Comparison of ENCODE assay signal across 1 cellular context in genomic region chr1:234478481-234479309, GRCh38.
A peak's percentile ranks its signal among the peaks of the same experiment; 100 is the strongest.
TF ChIP-seq lines count a peak whose summit lies in the region.

A gene with protein sequence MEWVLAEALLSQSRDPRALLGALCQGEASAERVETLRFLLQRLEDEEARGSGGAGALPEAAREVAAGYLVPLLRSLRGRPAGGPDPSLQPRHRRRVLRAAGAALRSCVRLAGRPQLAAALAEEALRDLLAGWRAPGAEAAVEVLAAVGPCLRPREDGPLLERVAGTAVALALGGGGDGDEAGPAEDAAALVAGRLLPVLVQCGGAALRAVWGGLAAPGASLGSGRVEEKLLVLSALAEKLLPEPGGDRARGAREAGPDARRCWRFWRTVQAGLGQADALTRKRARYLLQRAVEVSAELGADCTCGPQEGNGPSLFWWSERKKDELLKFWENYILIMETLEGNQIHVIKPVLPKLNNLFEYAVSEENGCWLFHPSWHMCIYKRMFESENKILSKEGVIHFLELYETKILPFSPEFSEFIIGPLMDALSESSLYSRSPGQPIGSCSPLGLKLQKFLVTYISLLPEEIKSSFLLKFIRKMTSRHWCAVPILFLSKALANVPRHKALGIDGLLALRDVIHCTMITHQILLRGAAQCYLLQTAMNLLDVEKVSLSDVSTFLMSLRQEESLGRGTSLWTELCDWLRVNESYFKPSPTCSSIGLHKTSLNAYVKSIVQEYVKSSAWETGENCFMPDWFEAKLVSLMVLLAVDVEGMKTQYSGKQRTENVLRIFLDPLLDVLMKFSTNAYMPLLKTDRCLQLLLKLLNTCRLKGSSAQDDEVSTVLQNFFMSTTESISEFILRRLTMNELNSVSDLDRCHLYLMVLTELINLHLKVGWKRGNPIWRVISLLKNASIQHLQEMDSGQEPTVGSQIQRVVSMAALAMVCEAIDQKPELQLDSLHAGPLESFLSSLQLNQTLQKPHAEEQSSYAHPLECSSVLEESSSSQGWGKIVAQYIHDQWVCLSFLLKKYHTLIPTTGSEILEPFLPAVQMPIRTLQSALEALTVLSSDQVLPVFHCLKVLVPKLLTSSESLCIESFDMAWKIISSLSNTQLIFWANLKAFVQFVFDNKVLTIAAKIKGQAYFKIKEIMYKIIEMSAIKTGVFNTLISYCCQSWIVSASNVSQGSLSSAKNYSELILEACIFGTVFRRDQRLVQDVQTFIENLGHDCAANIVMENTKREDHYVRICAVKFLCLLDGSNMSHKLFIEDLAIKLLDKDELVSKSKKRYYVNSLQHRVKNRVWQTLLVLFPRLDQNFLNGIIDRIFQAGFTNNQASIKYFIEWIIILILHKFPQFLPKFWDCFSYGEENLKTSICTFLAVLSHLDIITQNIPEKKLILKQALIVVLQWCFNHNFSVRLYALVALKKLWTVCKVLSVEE (N-terminal part only) (minus strand): TSS chr1:234479179. CDS start chr1:234479103, 76 bp downstream.

TF ChIP-seq in HepG2, 621 proteins besides CTCF, POLR2A, EP300 and RAD21 (continued from another document and continues in another):
- TF ChIP-seq, protein P1, sequence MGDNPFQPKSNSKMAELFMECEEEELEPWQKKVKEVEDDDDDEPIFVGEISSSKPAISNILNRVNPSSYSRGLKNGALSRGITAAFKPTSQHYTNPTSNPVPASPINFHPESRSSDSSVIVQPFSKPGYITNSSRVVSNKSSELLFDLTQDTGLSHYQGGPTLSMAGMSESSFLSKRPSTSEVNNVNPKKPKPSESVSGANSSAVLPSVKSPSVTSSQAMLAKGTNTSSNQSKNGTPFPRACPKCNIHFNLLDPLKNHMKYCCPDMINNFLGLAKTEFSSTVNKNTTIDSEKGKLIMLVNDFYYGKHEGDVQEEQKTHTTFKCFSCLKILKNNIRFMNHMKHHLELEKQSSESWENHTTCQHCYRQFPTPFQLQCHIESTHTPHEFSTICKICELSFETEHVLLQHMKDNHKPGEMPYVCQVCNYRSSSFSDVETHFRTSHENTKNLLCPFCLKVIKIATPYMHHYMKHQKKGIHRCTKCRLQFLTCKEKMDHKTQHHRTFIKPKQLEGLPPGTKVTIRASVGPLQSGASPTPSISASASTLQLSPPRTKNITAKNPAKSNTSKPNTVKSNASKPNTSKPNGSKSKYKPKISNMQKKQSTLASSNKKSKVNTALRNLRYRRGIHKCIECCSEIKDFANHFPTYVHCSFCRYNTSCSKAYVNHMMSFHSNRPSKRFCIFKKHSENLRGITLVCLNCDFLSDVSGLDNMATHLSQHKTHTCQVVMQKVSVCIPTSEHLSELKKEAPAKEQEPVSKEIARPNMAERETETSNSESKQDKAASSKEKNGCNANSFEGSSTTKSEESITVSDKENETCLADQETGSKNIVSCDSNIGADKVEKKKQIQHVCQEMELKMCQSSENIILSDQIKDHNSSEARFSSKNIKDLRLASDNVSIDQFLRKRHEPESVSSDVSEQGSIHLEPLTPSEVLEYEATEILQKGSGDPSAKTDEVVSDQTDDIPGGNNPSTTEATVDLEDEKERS (CRISPR knock-in tag; IDR thresholded peaks at IDR 0.05): no peak
- TF ChIP-seq DR1 (CRISPR knock-in tag; IDR thresholded peaks at IDR 0.05) (no peak), ZNF234 (CRISPR knock-in tag; conservative IDR thresholded peaks at IDR 0.05) (no peak), ZNF777 (CRISPR knock-in tag; IDR thresholded peaks at IDR 0.05) (peak; percentile 96), SRSF9 (IDR thresholded peaks at IDR 0.05; ENCODE audit: borderline replicate concordance, insufficient read depth, low read depth, low read length, poor library complexity, severe bottlenecking) (no peak), PHF21A (CRISPR knock-in tag; IDR thresholded peaks at IDR 0.05) (peak; percentile 50; the same call in 1 of the 2 replicates), SYNCRIP (IDR thresholded peaks at IDR 0.05; ENCODE audit: insufficient read depth, low read depth, low read length) (no peak), HIVEP1 (CRISPR knock-in tag; IDR thresholded peaks at IDR 0.05) (no peak), NBN (conservative IDR thresholded peaks at IDR 0.05) (no peak), ZNF207 (IDR thresholded peaks at IDR 0.05; ENCODE audit: borderline replicate concordance) (no peak), ZNF790 (CRISPR knock-in tag; IDR thresholded peaks at IDR 0.05; ENCODE audit: borderline replicate concordance) (no peak), ZSCAN12 (CRISPR knock-in tag; IDR thresholded peaks at IDR 0.05) (peak; percentile 74; the same call in 1 of the 2 replicates), MZF1 (CRISPR knock-in tag; IDR thresholded peaks at IDR 0.05; ENCODE audit: borderline replicate concordance) (no peak), ZBTB10 (CRISPR knock-in tag; IDR thresholded peaks at IDR 0.05; ENCODE audit: borderline replicate concordance) (no peak; the same call in 1 of the 2 replicates), SKI (IDR thresholded peaks at IDR 0.05; ENCODE audit: partially characterized antibody) (peak; percentile 40), SIX1 (CRISPR knock-in tag; IDR thresholded peaks at IDR 0.05; ENCODE audit: borderline replicate concordance) (no peak), PHB2 (IDR thresholded peaks at IDR 0.05; ENCODE audit: partially characterized antibody) (no peak), MAX (IDR thresholded peaks at IDR 0.05) (peak; percentile 91), PITX1 (CRISPR knock-in tag; IDR thresholded peaks at IDR 0.05) (no peak), KAT8 (CRISPR knock-in tag; IDR thresholded peaks at IDR 0.05) (no peak; the same call in 1 of the 2 replicates), ZFY (CRISPR knock-in tag; IDR thresholded peaks at IDR 0.05) (peak; percentile 78; the same call in 1 of the 2 replicates), ZBTB38 (CRISPR knock-in tag; IDR thresholded peaks at IDR 0.05) (peak; percentile 23; the same call in 1 of the 2 replicates), MED1 (CRISPR knock-in tag; IDR thresholded peaks at IDR 0.05) (peak; percentile 18; the same call in 1 of the 2 replicates), TFDP1 (CRISPR knock-in tag; IDR thresholded peaks at IDR 0.05; ENCODE audit: borderline replicate concordance) (peak; percentile 45; the same call in 1 of the 2 replicates), ZNF891 (CRISPR knock-in tag; IDR thresholded peaks at IDR 0.05) (peak; percentile 50; the same call in 1 of the 2 replicates), HNRNPLL (IDR thresholded peaks at IDR 0.05; ENCODE audit: low read depth, low read length, poor library complexity, severe bottlenecking) (peak; percentile 94), KMT2A (CRISPR knock-in tag; IDR thresholded peaks at IDR 0.05) (no peak), IKZF1 (IDR thresholded peaks at IDR 0.05) (no peak), MXD4 (CRISPR knock-in tag; IDR thresholded peaks at IDR 0.05) (no peak), ZNF20 (CRISPR knock-in tag; IDR thresholded peaks at IDR 0.05) (no peak), THYN1 (CRISPR knock-in tag; IDR thresholded peaks at IDR 0.05; ENCODE audit: borderline replicate concordance, low read depth) (no peak), E2F2 (CRISPR knock-in tag; IDR thresholded peaks at IDR 0.05; ENCODE audit: borderline replicate concordance) (0 out of 2 replicates have a peak, but pooled peaks have one; percentile 1), MIER3 (CRISPR knock-in tag; IDR thresholded peaks at IDR 0.05; ENCODE audit: borderline replicate concordance) (no peak), KDM5B (CRISPR knock-in tag; IDR thresholded peaks at IDR 0.05; ENCODE audit: borderline replicate concordance) (peak; percentile 73; the same call in 1 of the 2 replicates)
- TF ChIP-seq, protein P2, sequence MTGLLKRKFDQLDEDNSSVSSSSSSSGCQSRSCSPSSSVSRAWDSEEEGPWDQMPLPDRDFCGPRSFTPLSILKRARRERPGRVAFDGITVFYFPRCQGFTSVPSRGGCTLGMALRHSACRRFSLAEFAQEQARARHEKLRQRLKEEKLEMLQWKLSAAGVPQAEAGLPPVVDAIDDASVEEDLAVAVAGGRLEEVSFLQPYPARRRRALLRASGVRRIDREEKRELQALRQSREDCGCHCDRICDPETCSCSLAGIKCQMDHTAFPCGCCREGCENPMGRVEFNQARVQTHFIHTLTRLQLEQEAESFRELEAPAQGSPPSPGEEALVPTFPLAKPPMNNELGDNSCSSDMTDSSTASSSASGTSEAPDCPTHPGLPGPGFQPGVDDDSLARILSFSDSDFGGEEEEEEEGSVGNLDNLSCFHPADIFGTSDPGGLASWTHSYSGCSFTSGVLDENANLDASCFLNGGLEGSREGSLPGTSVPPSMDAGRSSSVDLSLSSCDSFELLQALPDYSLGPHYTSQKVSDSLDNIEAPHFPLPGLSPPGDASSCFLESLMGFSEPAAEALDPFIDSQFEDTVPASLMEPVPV (CRISPR knock-in tag; IDR thresholded peaks at IDR 0.05): no peak
- TF ChIP-seq, protein P3, sequence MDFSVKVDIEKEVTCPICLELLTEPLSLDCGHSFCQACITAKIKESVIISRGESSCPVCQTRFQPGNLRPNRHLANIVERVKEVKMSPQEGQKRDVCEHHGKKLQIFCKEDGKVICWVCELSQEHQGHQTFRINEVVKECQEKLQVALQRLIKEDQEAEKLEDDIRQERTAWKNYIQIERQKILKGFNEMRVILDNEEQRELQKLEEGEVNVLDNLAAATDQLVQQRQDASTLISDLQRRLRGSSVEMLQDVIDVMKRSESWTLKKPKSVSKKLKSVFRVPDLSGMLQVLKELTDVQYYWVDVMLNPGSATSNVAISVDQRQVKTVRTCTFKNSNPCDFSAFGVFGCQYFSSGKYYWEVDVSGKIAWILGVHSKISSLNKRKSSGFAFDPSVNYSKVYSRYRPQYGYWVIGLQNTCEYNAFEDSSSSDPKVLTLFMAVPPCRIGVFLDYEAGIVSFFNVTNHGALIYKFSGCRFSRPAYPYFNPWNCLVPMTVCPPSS (IDR thresholded peaks at IDR 0.05): no peak
- TF ChIP-seq, protein P4, sequence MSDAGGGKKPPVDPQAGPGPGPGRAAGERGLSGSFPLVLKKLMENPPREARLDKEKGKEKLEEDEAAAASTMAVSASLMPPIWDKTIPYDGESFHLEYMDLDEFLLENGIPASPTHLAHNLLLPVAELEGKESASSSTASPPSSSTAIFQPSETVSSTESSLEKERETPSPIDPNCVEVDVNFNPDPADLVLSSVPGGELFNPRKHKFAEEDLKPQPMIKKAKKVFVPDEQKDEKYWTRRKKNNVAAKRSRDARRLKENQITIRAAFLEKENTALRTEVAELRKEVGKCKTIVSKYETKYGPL (CRISPR knock-in tag; IDR thresholded peaks at IDR 0.05): no peak
- TF ChIP-seq, protein P5, sequence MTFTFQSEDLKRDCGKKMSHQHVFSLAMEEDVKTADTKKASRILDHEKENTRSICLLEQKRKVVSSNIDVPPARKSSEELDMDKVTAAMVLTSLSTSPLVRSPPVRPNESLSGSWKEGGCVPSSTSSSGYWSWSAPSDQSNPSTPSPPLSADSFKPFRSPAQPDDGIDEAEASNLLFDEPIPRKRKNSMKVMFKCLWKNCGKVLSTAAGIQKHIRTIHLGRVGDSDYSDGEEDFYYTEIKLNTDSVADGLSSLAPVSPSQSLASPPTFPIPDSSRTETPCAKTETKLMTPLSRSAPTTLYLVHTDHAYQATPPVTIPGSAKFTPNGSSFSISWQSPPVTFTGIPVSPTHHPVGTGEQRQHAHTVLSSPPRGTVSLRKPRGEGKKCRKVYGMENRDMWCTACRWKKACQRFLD (CRISPR knock-in tag; IDR thresholded peaks at IDR 0.05; ENCODE audit: borderline replicate concordance): no peak
